In the genomic region with DNA sequence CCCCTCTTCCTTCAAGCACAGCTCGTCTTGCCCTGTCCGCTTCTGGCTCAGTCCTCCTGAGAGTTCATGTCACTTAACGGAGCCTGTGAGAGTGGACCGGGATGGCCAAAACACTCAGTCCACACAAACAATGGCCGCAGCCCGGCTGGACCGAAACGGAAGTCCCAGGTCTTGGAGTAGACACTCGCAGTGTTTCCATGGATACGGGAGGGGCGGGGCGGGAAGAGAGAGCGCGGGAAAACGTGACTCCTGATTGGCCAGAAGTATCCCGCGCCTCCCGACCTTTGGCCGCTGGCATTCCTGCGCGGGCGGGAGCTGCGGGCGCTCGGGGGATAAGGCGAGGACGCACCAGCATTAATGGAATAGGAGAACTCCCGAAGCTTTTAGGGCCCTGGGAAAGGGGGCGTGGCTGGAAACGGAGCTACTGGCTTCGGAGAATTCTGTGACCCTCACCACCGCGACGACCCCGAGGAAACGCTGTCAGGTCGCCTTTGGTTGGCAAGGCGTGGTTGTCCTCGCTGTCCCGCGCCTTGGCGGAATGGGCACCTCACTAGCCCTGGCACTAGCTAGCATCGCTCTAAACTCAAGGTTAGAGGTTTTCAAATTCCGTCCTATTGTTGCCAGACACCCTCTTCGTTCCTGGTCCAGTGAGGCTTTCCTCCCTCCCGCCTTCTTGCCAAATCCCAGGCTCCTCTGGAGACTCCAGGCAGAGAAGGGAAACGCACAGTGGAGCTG, we compare ENCODE assay signal across 8 cellular contexts. TPM values are rescaled to one million over a fixed set of nuclear protein-coding genes. Genes with fewer than 3 reads are reported as not detected.
DNase-seq lines count a peak whose midpoint lies in the region; ATAC-seq and TF ChIP-seq lines count a peak whose summit lies in the region.

A gene with protein sequence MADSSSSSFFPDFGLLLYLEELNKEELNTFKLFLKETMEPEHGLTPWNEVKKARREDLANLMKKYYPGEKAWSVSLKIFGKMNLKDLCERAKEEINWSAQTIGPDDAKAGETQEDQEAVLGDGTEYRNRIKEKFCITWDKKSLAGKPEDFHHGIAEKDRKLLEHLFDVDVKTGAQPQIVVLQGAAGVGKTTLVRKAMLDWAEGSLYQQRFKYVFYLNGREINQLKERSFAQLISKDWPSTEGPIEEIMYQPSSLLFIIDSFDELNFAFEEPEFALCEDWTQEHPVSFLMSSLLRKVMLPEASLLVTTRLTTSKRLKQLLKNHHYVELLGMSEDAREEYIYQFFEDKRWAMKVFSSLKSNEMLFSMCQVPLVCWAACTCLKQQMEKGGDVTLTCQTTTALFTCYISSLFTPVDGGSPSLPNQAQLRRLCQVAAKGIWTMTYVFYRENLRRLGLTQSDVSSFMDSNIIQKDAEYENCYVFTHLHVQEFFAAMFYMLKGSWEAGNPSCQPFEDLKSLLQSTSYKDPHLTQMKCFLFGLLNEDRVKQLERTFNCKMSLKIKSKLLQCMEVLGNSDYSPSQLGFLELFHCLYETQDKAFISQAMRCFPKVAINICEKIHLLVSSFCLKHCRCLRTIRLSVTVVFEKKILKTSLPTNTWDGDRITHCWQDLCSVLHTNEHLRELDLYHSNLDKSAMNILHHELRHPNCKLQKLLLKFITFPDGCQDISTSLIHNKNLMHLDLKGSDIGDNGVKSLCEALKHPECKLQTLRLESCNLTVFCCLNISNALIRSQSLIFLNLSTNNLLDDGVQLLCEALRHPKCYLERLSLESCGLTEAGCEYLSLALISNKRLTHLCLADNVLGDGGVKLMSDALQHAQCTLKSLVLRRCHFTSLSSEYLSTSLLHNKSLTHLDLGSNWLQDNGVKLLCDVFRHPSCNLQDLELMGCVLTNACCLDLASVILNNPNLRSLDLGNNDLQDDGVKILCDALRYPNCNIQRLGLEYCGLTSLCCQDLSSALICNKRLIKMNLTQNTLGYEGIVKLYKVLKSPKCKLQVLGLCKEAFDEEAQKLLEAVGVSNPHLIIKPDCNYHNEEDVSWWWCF (plus strand): TSS at position 297 of the 735 bp plus-strand sequence. CDS start 18,108 bp downstream, outside the sequence.
A gene (minus strand): TSS at position 164 of the 735 bp plus-strand sequence. CDS start 17,511 bp downstream, outside the sequence.

- no peaks in the 10 kb centered on the region for H3K9me3 Mint-ChIP-seq in MCF 10A (ENCODE audit: unreplicated experiment)

- intact Hi-C loops in MCF 10A (cut with micrococcal nuclease): loop anchor here (1.0 kb wide), 1 partner anchor 94 kb away; a partner anchor contains a TSS

- ATAC-seq in HG02759 (IDR thresholded peaks at IDR 0.05; ENCODE audit: unreplicated experiment) (peak; percentile 73), GM18861 (IDR thresholded peaks at IDR 0.05; ENCODE audit: unreplicated experiment) (no peak), HG03469 (IDR thresholded peaks at IDR 0.05; ENCODE audit: unreplicated experiment) (no peak)

- no peak for TF ChIP-seq CTCF in MCF 10A (IDR thresholded peaks at IDR 0.05; ENCODE audit: unreplicated experiment)

- CTCF ChIA-PET in MCF 10A (lab: Yijun Ruan, JAX): interaction anchor here (0.6 to 1.7 kb wide), 6 partner anchors 16 to 619 kb away, joined by 3 to 5 read pairs (median 3); no protein-coding TSS in a partner anchor

- peak; percentile 95 for DNase-seq in Daoy (ENCODE audit: low read depth)
- peak; percentile 93 for DNase-seq in NCI-H526 treated with DMSO at 0.1 percent for 48 hours (lab: John Stamatoyannopoulos, UW)
- peak; percentile 94 for DNase-seq in MCF 10A (ENCODE audit: unreplicated experiment)
- peak; percentile 82 for DNase-seq in iPS DF 19.7 (ENCODE audit: low read depth, low spot score)
- DNase-seq in putamen (ENCODE audit: low spot score): peak; percentile 89

- H3K27ac Mint-ChIP-seq in MCF 10A (ENCODE audit: low read depth, unreplicated experiment): peak within 1 kb of the TSS; percentile 91

- H3K36me3 Mint-ChIP-seq in MCF 10A (ENCODE audit: insufficient read depth, unreplicated experiment): peaks cover 7% of the 10 kb centered on the region

- BruUV-seq in MCF 10A (replicated peaks; lab: Mats Ljungman, UMichigan): no TSS peak

- POLR2A ChIA-PET in MCF 10A (lab: Yijun Ruan, JAX): interaction anchor here (0.6 to 2.3 kb wide), 5 partner anchors 10 to 1862 kb away, joined by 3 to 12 read pairs (median 3); a partner anchor contains a TSS

- H3K27me3 Mint-ChIP-seq in MCF 10A (ENCODE audit: insufficient read depth, unreplicated experiment): no peaks in the 10 kb centered on the region

- H3K4me1 Mint-ChIP-seq in MCF 10A (ENCODE audit: insufficient read depth, unreplicated experiment): peaks cover 5% of the 10 kb centered on the region

- H3K4me3 Mint-ChIP-seq in MCF 10A (ENCODE audit: unreplicated experiment): peak within 1 kb of the TSS; percentile 95

RNA-seq across cellular contexts. Expression of the first gene that starts in this region (rescaled TPM):
- total RNA-seq in Daoy (2014; rRNA removed; shearing (Covaris generic)): 0.48 and 0.63 TPM in 2 replicates
- not detected in 2 replicates for total RNA-seq in MCF 10A (2022)

RNA-seq across cellular contexts. Expression of the second gene that starts in this region (rescaled TPM):
- 1.8 and 4.6 TPM in 2 replicates for total RNA-seq in Daoy (2014; rRNA removed; shearing (Covaris generic))
- total RNA-seq in MCF 10A (2022): 3.1 and 4.2 TPM in 2 replicates
